In genomic region chr4:15758294-15758693, GRCh38 we compare ENCODE assay signal across 26 cellular contexts. TPM values are rescaled to one million over a fixed set of nuclear protein-coding genes. Genes with fewer than 3 reads are reported as not detected.
"Had no signal": no experiment of that assay in that cellular context is flagged by ENCODE, and none has a peak within 500 bp of the region (broad histone marks: within the 10 kb centered on the region; RNA-seq: fewer than 3 reads in every experiment).

No MANE protein-coding gene starts in this region.

- H3K27me3 Mint-ChIP-seq: stimulated activated naive CD8-positive, alpha-beta T cell treated with anti-CD3 and anti-CD28 coated beads, Interleukin-15, amount 100 ng/mL, for 72 hours; type B pancreatic cell had no signal

- ATAC-seq: activated T-cell treated with anti-CD3 and anti-CD28 coated beads, Interleukin-2, amount 50 U/mL, for 4 hours; body of pancreas; pancreas; psoas muscle; SK-N-SH treated with all-trans-retinoic acid at 6 μM for 48 hours; stimulated activated memory B cell treated with anti-CD40 and anti-IgM and Interleukin-4, amounts not matched to agents 10 μg/mL and 1 μg/mL and 100 μg/mL, for 72 hours; stimulated activated naive CD8-positive, alpha-beta T cell treated with anti-CD3 and anti-CD28 coated beads, Interleukin-15, amount 100 ng/mL, for 72 hours had no signal

- DNase-seq: activated CD4-positive, alpha-beta T cell treated with anti-CD3 and anti-CD28 coated beads, Interleukin-2, amount 50 U/mL, for 1 hour; activated T-cell treated with anti-CD3 and anti-CD28 coated beads, Interleukin-2, amount 50 U/mL, for 4 hours; aorta; body of pancreas; dorsolateral prefrontal cortex; effector memory CD4-positive, alpha-beta T cell; glutamatergic neuron; islet precursor cell; left ventricle myocardium inferior; mesendoderm; nephron progenitor cell; pancreas; psoas muscle; sigmoid colon; small intestine; stimulated activated CD4-positive, alpha-beta T cell treated with anti-CD3 and anti-CD28 coated beads, Interleukin-4, amount 100 ng/mL, for 4 hours; stimulated activated CD8-positive, alpha-beta memory T cell treated with anti-CD3 and anti-CD28 coated beads, Interleukin-4, amount 100 ng/mL, for 48 hours; stimulated activated naive CD8-positive, alpha-beta T cell treated with anti-CD3 and anti-CD28 coated beads, Interleukin-15, amount 100 ng/mL, for 72 hours; substantia nigra; T-helper 9 cell; uterus had no signal

- H3K36me3 Mint-ChIP-seq: stimulated activated memory B cell treated with anti-CD40 and anti-IgM and Interleukin-4, amounts not matched to agents 10 μg/mL and 1 μg/mL and 100 μg/mL, for 72 hours; type B pancreatic cell had no signal

- H3K9me3 Mint-ChIP-seq: activated T-cell treated with anti-CD3 and anti-CD28 coated beads, Interleukin-2, amount 50 U/mL, for 4 hours; nephron progenitor cell; stimulated activated memory B cell treated with anti-CD40 and anti-IgM and Interleukin-4, amounts not matched to agents 10 μg/mL and 1 μg/mL and 100 μg/mL, for 72 hours; stimulated activated naive CD8-positive, alpha-beta T cell treated with anti-CD3 and anti-CD28 coated beads, Interleukin-15, amount 100 ng/mL, for 72 hours; type B pancreatic cell had no signal

- H3K4me3 Mint-ChIP-seq: activated T-cell treated with anti-CD3 and anti-CD28 coated beads, Interleukin-2, amount 50 U/mL, for 4 hours; nephron progenitor cell; stimulated activated memory B cell treated with anti-CD40 and anti-IgM and Interleukin-4, amounts not matched to agents 10 μg/mL and 1 μg/mL and 100 μg/mL, for 72 hours; stimulated activated naive CD8-positive, alpha-beta T cell treated with anti-CD3 and anti-CD28 coated beads, Interleukin-15, amount 100 ng/mL, for 72 hours; type B pancreatic cell had no signal

- H3K27ac Mint-ChIP-seq: activated T-helper 2 cell treated with anti-CD3 and anti-CD28 coated beads, Interferon-gamma antibody, Interleukin-2, Interleukin-4, amounts not matched to agents 10 μg/mL and 5 μg/mL and 100 μg/mL, durations not matched to agents 14 hours and 24 hours and 36 hours; nephron progenitor cell; stimulated activated memory B cell treated with anti-CD40 and anti-IgM and Interleukin-4, amounts not matched to agents 10 μg/mL and 1 μg/mL and 100 μg/mL, for 72 hours; stimulated activated naive CD8-positive, alpha-beta T cell treated with anti-CD3 and anti-CD28 coated beads, Interleukin-15, amount 100 ng/mL, for 72 hours; type B pancreatic cell had no signal

- H3K4me1 Mint-ChIP-seq: nephron progenitor cell had no signal

RNA-seq across cellular contexts. Expression of gene CD38, which starts 19.8 kb away (rescaled TPM):
- total RNA-seq: epithelial cell of proximal tubule had no signal
